In the genomic region with DNA sequence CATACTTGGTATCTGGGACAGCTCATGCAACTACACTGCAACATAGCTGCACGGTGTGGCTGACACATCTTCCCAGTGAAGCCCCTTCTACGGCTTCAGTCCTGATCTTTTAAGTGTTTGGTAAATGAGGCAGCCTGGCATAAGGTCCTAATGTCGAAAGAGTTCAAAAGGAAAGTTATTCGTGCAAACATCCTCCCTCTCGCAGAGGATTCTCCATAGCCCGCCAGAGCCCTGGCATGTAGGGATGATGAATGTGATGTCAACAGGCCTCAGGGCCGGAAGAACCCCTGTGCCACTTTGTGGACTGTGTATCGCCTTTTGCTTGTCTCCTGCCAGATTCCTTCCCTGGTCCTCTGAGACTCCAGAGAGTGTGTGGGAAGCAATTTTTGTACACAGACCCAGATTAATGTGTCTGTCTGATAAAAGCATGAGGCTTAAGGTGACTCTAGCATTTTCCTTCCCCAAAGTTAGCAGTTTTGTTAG, we compare ENCODE assay signal across 16 cellular contexts.
DNase-seq lines count a peak whose midpoint lies in the region; ATAC-seq and TF ChIP-seq lines count a peak whose summit lies in the region.
"Had no signal": no experiment of that assay in that cellular context is flagged by ENCODE, and none has a peak within 500 bp of the region (broad histone marks: within the 10 kb centered on the region; RNA-seq: fewer than 3 reads in every experiment).

No MANE protein-coding gene starts in this region.

- no peak overlapping the region for H3K27ac Mint-ChIP-seq in stimulated activated effector memory CD8-positive, alpha-beta T cell treated with anti-CD3 and anti-CD28 coated beads, Interleukin-12 subunit alpha, Interleukin-12 subunit beta, amount 100 ng/mL, for 72 hours
- H3K27ac Mint-ChIP-seq: activated CD8-positive, alpha-beta T cell treated with anti-CD3 and anti-CD28 coated beads for 36 hours; activated T-helper 17 cell treated with anti-CD3 and anti-CD28 coated beads, Interleukin-2, amount 50 U/mL, for 72 hours had no signal

- TF ChIP-seq RAD21 in liver (IDR thresholded peaks at IDR 0.05): no peak

- H3K9me3 Mint-ChIP-seq in stimulated activated effector memory CD8-positive, alpha-beta T cell treated with anti-CD3 and anti-CD28 coated beads, Interleukin-12 subunit alpha, Interleukin-12 subunit beta, amount 100 ng/mL, for 72 hours: no peaks in the 10 kb centered on the region
- H3K9me3 Mint-ChIP-seq: activated CD8-positive, alpha-beta T cell treated with anti-CD3 and anti-CD28 coated beads for 36 hours; activated T-helper 17 cell treated with anti-CD3 and anti-CD28 coated beads, Interleukin-2, amount 50 U/mL, for 72 hours had no signal

- no peaks in the 10 kb centered on the region for H3K36me3 Mint-ChIP-seq in stimulated activated effector memory CD8-positive, alpha-beta T cell treated with anti-CD3 and anti-CD28 coated beads, Interleukin-12 subunit alpha, Interleukin-12 subunit beta, amount 100 ng/mL, for 72 hours

- H3K27ac ChIP-seq in HUES48 (ENCODE audit: low read depth, low read length): peak overlapping the region; percentile 32
- peak overlapping the region; percentile 92 for H3K27ac ChIP-seq in colonic mucosa
- peak overlapping the region; percentile 84 to 96 for H3K27ac ChIP-seq in liver (ENCODE audit: low read depth in 1 of 2, low read length in 2 of 2)
- H3K27ac ChIP-seq in stomach: peak overlapping the region; percentile 11 to 72 (median 57)
- H3K27ac ChIP-seq: esophagus muscularis mucosa, KMS-11, ovary, SK-N-MC, spleen had no signal

- no peak for TF ChIP-seq CTCF in colonic mucosa (IDR thresholded peaks at IDR 0.05)
- no peak for TF ChIP-seq CTCF in liver (IDR thresholded peaks at IDR 0.05; ENCODE audit: low read depth, low read length, missing input control)
- no peak for TF ChIP-seq CTCF in stomach (IDR thresholded peaks at IDR 0.05)

- no peak overlapping the region for H3K9ac ChIP-seq in HUES48 (ENCODE audit: low read depth, low read length)
- peak overlapping the region in 1 of 2 donors; percentile 84 for H3K9ac ChIP-seq in colonic mucosa (ENCODE audit: low read depth in 2 of 2, low read length in 2 of 2)
- H3K9ac ChIP-seq in liver (ENCODE audit: low read depth in 1 of 2, low read length in 2 of 2): peak overlapping the region; percentile 8 to 13
- H3K9ac ChIP-seq: KMS-11 had no signal

- H3K4me1 ChIP-seq in HUES48 (ENCODE audit: control insufficient read depth, insufficient read depth, low read length): no peaks in the 10 kb centered on the region
- no peaks in the 10 kb centered on the region for H3K4me1 ChIP-seq in colonic mucosa
- H3K4me1 ChIP-seq in liver (ENCODE audit: control insufficient read depth in 4 of 4, insufficient read depth in 4 of 4, low read length in 3 of 4): peaks cover 0 to 28% (median 6%) of the 10 kb centered on the region in 4 donors
- H3K4me1 ChIP-seq in stomach: peaks cover 4 to 13% (median 9%) of the 10 kb centered on the region in 4 donors
- H3K4me1 ChIP-seq: esophagus muscularis mucosa, spleen had no signal

- H3K9me3 ChIP-seq in HUES48 (ENCODE audit: control insufficient read depth, insufficient read depth, low read length) (no peaks in the 10 kb centered on the region), colonic mucosa (no peaks in the 10 kb centered on the region), liver (ENCODE audit: control insufficient read depth in 4 of 4, low read length in 3 of 4) (no peaks in the 10 kb centered on the region), stomach (no peaks in the 10 kb centered on the region)
- H3K9me3 ChIP-seq: esophagus muscularis mucosa, ovary, spleen had no signal

- no peak for ATAC-seq in stimulated activated naive CD8-positive, alpha-beta T cell treated with anti-CD3 and anti-CD28 coated beads, Interleukin-15, Interleukin-2, amounts not matched to agents 100 U/mL and 50 U/mL, for 24 hours
- ATAC-seq in stimulated activated effector memory CD8-positive, alpha-beta T cell treated with anti-CD3 and anti-CD28 coated beads, Interleukin-12 subunit alpha, Interleukin-12 subunit beta, amount 100 ng/mL, for 72 hours: no peak
- ATAC-seq: activated CD8-positive, alpha-beta T cell treated with anti-CD3 and anti-CD28 coated beads for 36 hours; activated T-helper 17 cell treated with anti-CD3 and anti-CD28 coated beads, Interleukin-2, amount 50 U/mL, for 72 hours had no signal

- no peaks in the 10 kb centered on the region for H3K4me1 Mint-ChIP-seq in stimulated activated effector memory CD8-positive, alpha-beta T cell treated with anti-CD3 and anti-CD28 coated beads, Interleukin-12 subunit alpha, Interleukin-12 subunit beta, amount 100 ng/mL, for 72 hours
- H3K4me1 Mint-ChIP-seq: activated T-helper 17 cell treated with anti-CD3 and anti-CD28 coated beads, Interleukin-2, amount 50 U/mL, for 72 hours had no signal

- 21% methylated on average over 8 of the region's 8 CpGs for WGBS in liver
- WGBS in stomach, 5 donors: 26 to 34% (median 26%) methylated on average over 8 of the region's 8 CpGs

- intact Hi-C loops in colonic mucosa (cut with DNase I): no loop called here
- intact Hi-C loops in stomach (cut with DNase I; ENCODE audit: low total_unique reads): no loop called here

- no peak for TF ChIP-seq POLR2A in stomach (IDR thresholded peaks at IDR 0.05)

- H3K36me3 ChIP-seq in HUES48 (ENCODE audit: control insufficient read depth, insufficient read depth, low read length): no peaks in the 10 kb centered on the region
- H3K36me3 ChIP-seq in colonic mucosa: no peaks in the 10 kb centered on the region
- no peaks in the 10 kb centered on the region for H3K36me3 ChIP-seq in liver (ENCODE audit: control insufficient read depth in 4 of 4, insufficient read depth in 3 of 4, low read depth in 1 of 4, low read length in 3 of 4)
- no peaks in the 10 kb centered on the region for H3K36me3 ChIP-seq in stomach
- H3K36me3 ChIP-seq: esophagus muscularis mucosa, ovary, spleen had no signal

- TF ChIP-seq EP300 in stomach (IDR thresholded peaks at IDR 0.05): no peak

- H3K4me3 Mint-ChIP-seq in stimulated activated effector memory CD8-positive, alpha-beta T cell treated with anti-CD3 and anti-CD28 coated beads, Interleukin-12 subunit alpha, Interleukin-12 subunit beta, amount 100 ng/mL, for 72 hours: no peak overlapping the region
- H3K4me3 Mint-ChIP-seq: activated CD8-positive, alpha-beta T cell treated with anti-CD3 and anti-CD28 coated beads for 36 hours; activated T-helper 17 cell treated with anti-CD3 and anti-CD28 coated beads, Interleukin-2, amount 50 U/mL, for 72 hours had no signal

- no peak overlapping the region for H3K4me3 ChIP-seq in HUES48 (ENCODE audit: low read depth, low read length)
- no peak overlapping the region for H3K4me3 ChIP-seq in colonic mucosa
- H3K4me3 ChIP-seq in liver (ENCODE audit: low read depth in 1 of 3, low read length in 3 of 3): peak overlapping the region in 1 of 3 donors; percentile 4
- H3K4me3 ChIP-seq in stomach: no peak overlapping the region
- H3K4me3 ChIP-seq: esophagus muscularis mucosa, ovary, SK-N-MC, spleen had no signal

- no peaks in the 10 kb centered on the region for H3K27me3 ChIP-seq in HUES48 (ENCODE audit: control insufficient read depth, insufficient read depth, low read length)
- no peaks in the 10 kb centered on the region for H3K27me3 ChIP-seq in colonic mucosa
- H3K27me3 ChIP-seq in liver (ENCODE audit: control insufficient read depth in 4 of 4, insufficient read depth in 4 of 4, low read length in 3 of 4): no peaks in the 10 kb centered on the region
- H3K27me3 ChIP-seq in stomach: no peaks in the 10 kb centered on the region
- H3K27me3 ChIP-seq: esophagus muscularis mucosa, ovary had no signal

- DNase-seq in colonic mucosa (peak; percentile 30), stomach (no peak)
- no peak for DNase-seq in stimulated activated naive CD8-positive, alpha-beta T cell treated with anti-CD3 and anti-CD28 coated beads, Interleukin-15, Interleukin-2, amounts not matched to agents 100 U/mL and 50 U/mL, for 24 hours
- no peak for DNase-seq in stimulated activated effector memory CD8-positive, alpha-beta T cell treated with anti-CD3 and anti-CD28 coated beads, Interleukin-12 subunit alpha, Interleukin-12 subunit beta, amount 100 ng/mL, for 72 hours (ENCODE audit: low spot score in 2 of 2)
- no peak for DNase-seq in effector CD4-positive, alpha-beta T cell
- DNase-seq: activated CD8-positive, alpha-beta T cell treated with anti-CD3 and anti-CD28 coated beads for 36 hours; amygdala; NCI-H1417; ovary; spleen had no signal

TF ChIP-seq in liver, 16 proteins besides CTCF, POLR2A, EP300 and RAD21:
- no peak for TF ChIP-seq EGR1 (IDR thresholded peaks at IDR 0.05; ENCODE audit: low read depth in 2 of 2)
- no peak for TF ChIP-seq HNF4G (IDR thresholded peaks at IDR 0.05)
- TF ChIP-seq, protein P1, sequence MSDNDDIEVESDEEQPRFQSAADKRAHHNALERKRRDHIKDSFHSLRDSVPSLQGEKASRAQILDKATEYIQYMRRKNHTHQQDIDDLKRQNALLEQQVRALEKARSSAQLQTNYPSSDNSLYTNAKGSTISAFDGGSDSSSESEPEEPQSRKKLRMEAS (IDR thresholded peaks at IDR 0.05): no peak
- no peak for TF ChIP-seq JUND (IDR thresholded peaks at IDR 0.05)
- TF ChIP-seq NR2F2 (IDR thresholded peaks at IDR 0.05): no peak
- no peak for TF ChIP-seq FOXA1 (IDR thresholded peaks at IDR 0.05)
- no peak for TF ChIP-seq SP1 (IDR thresholded peaks at IDR 0.05)
- no peak for TF ChIP-seq HNF4A (conservative IDR thresholded peaks at IDR 0.05)
- TF ChIP-seq RXRA (IDR thresholded peaks at IDR 0.05): no peak
- no peak for TF ChIP-seq FOXA2 (IDR thresholded peaks at IDR 0.05)

Comparison
In these comparisons a context has a peak if more than half of its experiments do, and no peak if none do; other contexts are left out.
1. H3K27ac ChIP-seq: peak in every context shown above with its lines; median percentile 92 in colonic mucosa; 90 in liver; 57 in stomach; 32 in HUES48.